ENCODE assay signal across 25 cellular contexts in the genomic region with DNA sequence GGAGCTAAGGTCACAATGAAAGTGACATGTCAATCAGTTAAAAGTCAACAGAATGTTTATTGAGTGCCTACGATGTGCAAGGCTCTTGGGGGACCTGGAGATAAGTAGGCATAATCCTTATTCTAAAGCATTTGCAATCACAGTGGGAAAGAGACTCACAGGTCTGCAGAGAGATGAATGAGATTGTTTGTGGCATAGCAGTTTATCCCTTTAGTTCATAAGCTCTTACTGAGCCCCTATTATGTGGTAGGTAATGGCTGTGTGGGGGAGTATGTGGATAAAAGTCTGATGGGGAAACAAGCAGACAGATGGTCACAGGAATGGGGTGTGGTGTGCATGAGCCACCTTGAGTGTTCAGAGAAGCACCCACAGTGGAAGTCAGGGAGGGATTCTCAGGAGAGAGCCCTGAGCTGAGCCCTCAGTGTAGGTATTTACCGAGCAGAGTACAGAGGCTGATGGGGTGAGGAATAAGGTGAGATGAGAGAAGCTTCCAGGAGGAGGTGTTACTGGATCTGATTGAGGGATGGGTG. TPM values are rescaled to one million over a fixed set of nuclear protein-coding genes. Genes with fewer than 3 reads are reported as not detected.
DNase-seq lines count a peak whose midpoint lies in the region; ATAC-seq and TF ChIP-seq lines count a peak whose summit lies in the region.
"Had no signal": no experiment of that assay in that cellular context is flagged by ENCODE, and none has a peak within 500 bp of the region (broad histone marks: within the 10 kb centered on the region; RNA-seq: fewer than 3 reads in every experiment).

No MANE protein-coding gene starts in this region.

- no peak overlapping the region for H3K4me3 Mint-ChIP-seq in activated T-helper 17 cell treated with anti-CD3 and anti-CD28 coated beads, Interleukin-2, amount 50 U/mL, for 72 hours
- peak overlapping the region; percentile 59 for H3K4me3 Mint-ChIP-seq in neural progenitor cell
- H3K4me3 Mint-ChIP-seq: activated naive CD4-positive, alpha-beta T cell treated with anti-CD3 and anti-CD28 coated beads, Interleukin-2, amount 50 U/mL, for 24 hours; CD4-positive, alpha-beta T cell; immature natural killer cell; memory B cell had no signal

- peaks cover 22% of the 10 kb centered on the region for H3F3A ChIP-seq in neural progenitor cell (ENCODE audit: low read depth)

- no peak for ATAC-seq in activated T-helper 17 cell treated with anti-CD3 and anti-CD28 coated beads, Interleukin-2, amount 50 U/mL, for 72 hours (replicated peaks)
- ATAC-seq in GM18498 (IDR thresholded peaks at IDR 0.05; ENCODE audit: unreplicated experiment), result no peak
- ATAC-seq: gastroesophageal sphincter; pancreas; stimulated activated naive CD8-positive, alpha-beta T cell treated with anti-CD3 and anti-CD28 coated beads, Interleukin-15, Interleukin-2, amounts not matched to agents 100 U/mL and 50 U/mL, for 24 hours had no signal

- peak overlapping the region; percentile 1 for H3K27ac Mint-ChIP-seq in activated T-helper 17 cell treated with anti-CD3 and anti-CD28 coated beads, Interleukin-2, amount 50 U/mL, for 72 hours
- peak overlapping the region; percentile 93 for H3K27ac Mint-ChIP-seq in neural progenitor cell
- H3K27ac Mint-ChIP-seq: activated naive CD4-positive, alpha-beta T cell treated with anti-CD3 and anti-CD28 coated beads, Interleukin-2, amount 50 U/mL, for 24 hours; CD4-positive, alpha-beta T cell; memory B cell had no signal

- no peaks in the 10 kb centered on the region for H3K27me3 Mint-ChIP-seq in activated T-helper 17 cell treated with anti-CD3 and anti-CD28 coated beads, Interleukin-2, amount 50 U/mL, for 72 hours
- H3K27me3 Mint-ChIP-seq in neural progenitor cell (ENCODE audit: insufficient read depth, low read depth), result peaks cover 4% of the 10 kb centered on the region
- H3K27me3 Mint-ChIP-seq: activated naive CD4-positive, alpha-beta T cell treated with anti-CD3 and anti-CD28 coated beads, Interleukin-2, amount 50 U/mL, for 24 hours; CD4-positive, alpha-beta T cell; memory B cell had no signal

- peak overlapping the region; percentile 28 for H3K4me2 ChIP-seq in neural progenitor cell
- H3K4me2 ChIP-seq: KMS-11, PC-9 had no signal

- H3K36me3 Mint-ChIP-seq in activated T-helper 17 cell treated with anti-CD3 and anti-CD28 coated beads, Interleukin-2, amount 50 U/mL, for 72 hours (ENCODE audit: low read depth), result no peaks in the 10 kb centered on the region
- H3K36me3 Mint-ChIP-seq in neural progenitor cell, result peaks cover 5% of the 10 kb centered on the region
- H3K36me3 Mint-ChIP-seq: activated naive CD4-positive, alpha-beta T cell treated with anti-CD3 and anti-CD28 coated beads, Interleukin-2, amount 50 U/mL, for 24 hours had no signal

- TF ChIP-seq CTCF in neural progenitor cell (IDR thresholded peaks at IDR 0.05), result no peak
- no peak for TF ChIP-seq CTCF in transverse colon (IDR thresholded peaks at IDR 0.05)

- no peaks in the 10 kb centered on the region for H3K79me2 ChIP-seq in neural progenitor cell (ENCODE audit: low read depth)

- peaks cover 8% of the 10 kb centered on the region for H3K9me3 Mint-ChIP-seq in activated T-helper 17 cell treated with anti-CD3 and anti-CD28 coated beads, Interleukin-2, amount 50 U/mL, for 72 hours
- H3K9me3 Mint-ChIP-seq in neural progenitor cell, result peaks cover 10% of the 10 kb centered on the region
- H3K9me3 Mint-ChIP-seq: activated naive CD4-positive, alpha-beta T cell treated with anti-CD3 and anti-CD28 coated beads, Interleukin-2, amount 50 U/mL, for 24 hours; CD4-positive, alpha-beta T cell; immature natural killer cell had no signal

- H4K20me1 ChIP-seq in neural progenitor cell (ENCODE audit: low read depth), result no peaks in the 10 kb centered on the region

- no peak overlapping the region for H3K27ac ChIP-seq in neural progenitor cell
- no peak overlapping the region for H3K27ac ChIP-seq in transverse colon
- H3K27ac ChIP-seq: gastroesophageal sphincter, KMS-11, pancreas, PC-9, uterus had no signal

- peaks cover 17% of the 10 kb centered on the region for H3K4me1 ChIP-seq in HAP-1
- H3K4me1 ChIP-seq in neural progenitor cell, result peaks cover 24% of the 10 kb centered on the region
- no peaks in the 10 kb centered on the region for H3K4me1 ChIP-seq in transverse colon
- H3K4me1 ChIP-seq: pancreas had no signal

- in situ Hi-C loops in HAP-1 (cut with MboI; ENCODE audit: low sequenced_read_pairs), result no loop called here
- in situ Hi-C loops in transverse colon (cut with MboI; ENCODE audit: low pct_ligation_motif_present in 1 of 4, low pct_unique_long_range_greater_than_20kb in 1 of 4, low sequenced_read_pairs in 3 of 4), result no loop called here

- H3K27me3 ChIP-seq in HAP-1 (ENCODE audit: low read depth), result no peaks in the 10 kb centered on the region
- H3K27me3 ChIP-seq in neural progenitor cell, result no peaks in the 10 kb centered on the region
- no peaks in the 10 kb centered on the region for H3K27me3 ChIP-seq in transverse colon
- H3K27me3 ChIP-seq: gastroesophageal sphincter, MG63, pancreas, uterus had no signal

- 78 to 80% methylated on average over 2 of the region's 2 CpGs for WGBS in transverse colon (ENCODE audit: low coverage in 1 of 2), 2 donors

- H3K4me3 ChIP-seq in HAP-1 (no peak overlapping the region), neural progenitor cell (no peak overlapping the region), transverse colon (no peak overlapping the region)
- H3K4me3 ChIP-seq: gastroesophageal sphincter, MG63, pancreas, PC-9, uterus had no signal

- H3K4me1 Mint-ChIP-seq in activated T-helper 17 cell treated with anti-CD3 and anti-CD28 coated beads, Interleukin-2, amount 50 U/mL, for 72 hours, result peaks cover 42% of the 10 kb centered on the region
- H3K4me1 Mint-ChIP-seq in neural progenitor cell, result peaks cover 47% of the 10 kb centered on the region
- H3K4me1 Mint-ChIP-seq: memory B cell had no signal

- intact Hi-C loops in transverse colon (cut with DNase I; ENCODE audit: low total_unique reads), result no loop called here

- TF ChIP-seq EP300 in transverse colon (IDR thresholded peaks at IDR 0.05; ENCODE audit: low read depth), result no peak

- H3K9me3 ChIP-seq in HAP-1 (no peaks in the 10 kb centered on the region), neural progenitor cell (ENCODE audit: low read depth) (no peaks in the 10 kb centered on the region), transverse colon (no peaks in the 10 kb centered on the region)
- H3K9me3 ChIP-seq: gastroesophageal sphincter, MG63, pancreas, uterus had no signal

- no peak overlapping the region for H2AFZ ChIP-seq in neural progenitor cell (replicated peaks)
- H2AFZ ChIP-seq: PC-9 had no signal

- no peak for TF ChIP-seq POLR2A in transverse colon (IDR thresholded peaks at IDR 0.05)

- H3K9ac ChIP-seq in neural progenitor cell, result no peak overlapping the region
- H3K9ac ChIP-seq: KMS-11 had no signal

- DNase-seq in activated CD8-positive, alpha-beta memory T cell treated with anti-CD3 and anti-CD28 coated beads, Interleukin-2, amount 50 U/mL, for 48 hours, result peak; percentile 40
- DNase-seq in activated CD8-positive, alpha-beta memory T cell treated with anti-CD3 and anti-CD28 coated beads, Interleukin-2, amount 50 U/mL, for 4 hours, result no peak
- DNase-seq in HAP-1 (ENCODE audit: low spot score in 2 of 2) (peak; percentile 57 to 72), neural progenitor cell (ENCODE audit: low spot score) (no peak), transverse colon (no peak)
- DNase-seq in activated naive CD4-positive, alpha-beta T cell treated with anti-CD3 and anti-CD28 coated beads, Interleukin-2, amount 50 U/mL, for 16 hours, result no peak
- DNase-seq: activated CD4-positive, alpha-beta T cell treated with anti-CD3 and anti-CD28 coated beads, Interleukin-2, amount 50 U/mL, for 1 hour; CD4-positive, alpha-beta T cell; immature natural killer cell; MG63; NCI-H1105 treated with DMSO at 0.1 percent for 48 hours; NCI-H1930; NCI-H526; pancreas; PC-9; retina; stimulated activated CD4-positive, alpha-beta T cell treated with anti-CD3 and anti-CD28 coated beads, Interleukin-1b, Interleukin-23, amount 100 ng/mL, for 48 hours; stimulated activated naive CD8-positive, alpha-beta T cell treated with anti-CD3 and anti-CD28 coated beads, Interleukin-15, Interleukin-2, amounts not matched to agents 100 U/mL and 50 U/mL, for 24 hours had no signal

- H3K36me3 ChIP-seq in HAP-1 (replicated peaks), result no peaks in the 10 kb centered on the region
- no peaks in the 10 kb centered on the region for H3K36me3 ChIP-seq in neural progenitor cell
- H3K36me3 ChIP-seq in transverse colon, result no peaks in the 10 kb centered on the region
- H3K36me3 ChIP-seq: gastroesophageal sphincter, MG63, pancreas, uterus had no signal

RNA-seq across cellular contexts. Expression of gene EMILIN2, which starts 48.1 kb away (rescaled TPM):
- 10 to 100 TPM; 20.7 to 28.8 TPM for total RNA-seq in activated T-helper 17 cell treated with anti-CD3 and anti-CD28 coated beads, Interleukin-2, amount 50 U/mL, for 72 hours
- 2.2 and 10.7 TPM in 2 replicates for total RNA-seq in neural progenitor cell (ENCODE audit: low replicate concordance)
- total RNA-seq in transverse colon, result 100 to 1,000 TPM in 1 of 4 donors, 10 to 100 TPM in 3; 12.0 to 145 (median 56.5) TPM

Comparison
In these comparisons a context has a peak if more than half of its experiments do, and no peak if none do; other contexts are left out.
1. DNase-seq: peak in activated CD8-positive, alpha-beta memory T cell treated with anti-CD3 and anti-CD28 coated beads, Interleukin-2, amount 50 U/mL, for 48 hours (single experiment) and HAP-1 (2 of 2); none in activated CD8-positive, alpha-beta memory T cell treated with anti-CD3 and anti-CD28 coated beads, Interleukin-2, amount 50 U/mL, for 4 hours (single experiment), neural progenitor cell (single experiment), activated naive CD4-positive, alpha-beta T cell treated with anti-CD3 and anti-CD28 coated beads, Interleukin-2, amount 50 U/mL, for 16 hours (single experiment) and transverse colon (single experiment).